In genomic region chr2:135840601-135841000, GRCh38 we compare ENCODE assay signal across 1 cellular context.
TF ChIP-seq lines count a peak whose summit lies in the region.

No MANE protein-coding gene starts in this region.

TF ChIP-seq in SK-N-SH, 30 proteins besides CTCF, POLR2A, EP300 and RAD21 (continued from another document):
- TF ChIP-seq REST (IDR thresholded peaks at IDR 0.05; ENCODE audit: low read depth, low read length) = no peak
- TF ChIP-seq EZH2phosphoT487 (IDR thresholded peaks at IDR 0.05; ENCODE audit: borderline replicate concordance, low read depth) = no peak
- no peak for TF ChIP-seq TAF1 (IDR thresholded peaks at IDR 0.05; ENCODE audit: borderline replicate concordance, low read depth, low read length)
- no peak for TF ChIP-seq CHD2 (IDR thresholded peaks at IDR 0.05; ENCODE audit: low read length, partially characterized antibody)
- TF ChIP-seq SMC3 (IDR thresholded peaks at IDR 0.05; ENCODE audit: low read depth, low read length) = no peak
- TF ChIP-seq FOXM1 (IDR thresholded peaks at IDR 0.05; ENCODE audit: low read depth) = no peak
- no peak for TF ChIP-seq USF1 (IDR thresholded peaks at IDR 0.05; ENCODE audit: borderline replicate concordance, low read depth)
- TF ChIP-seq FOXJ3 (CRISPR knock-in tag; IDR thresholded peaks at IDR 0.05) = no peak
- TF ChIP-seq, protein P1, sequence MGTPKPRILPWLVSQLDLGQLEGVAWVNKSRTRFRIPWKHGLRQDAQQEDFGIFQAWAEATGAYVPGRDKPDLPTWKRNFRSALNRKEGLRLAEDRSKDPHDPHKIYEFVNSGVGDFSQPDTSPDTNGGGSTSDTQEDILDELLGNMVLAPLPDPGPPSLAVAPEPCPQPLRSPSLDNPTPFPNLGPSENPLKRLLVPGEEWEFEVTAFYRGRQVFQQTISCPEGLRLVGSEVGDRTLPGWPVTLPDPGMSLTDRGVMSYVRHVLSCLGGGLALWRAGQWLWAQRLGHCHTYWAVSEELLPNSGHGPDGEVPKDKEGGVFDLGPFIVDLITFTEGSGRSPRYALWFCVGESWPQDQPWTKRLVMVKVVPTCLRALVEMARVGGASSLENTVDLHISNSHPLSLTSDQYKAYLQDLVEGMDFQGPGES (IDR thresholded peaks at IDR 0.05; ENCODE audit: low read depth, low read length) = no peak
